ENCODE assay signal across 8 cellular contexts in genomic region chr5:134371834-134372340, GRCh38. TPM values are rescaled to one million over a fixed set of nuclear protein-coding genes. Genes with fewer than 3 reads are reported as not detected.
DNase-seq lines count a peak whose midpoint lies in the region; ATAC-seq and TF ChIP-seq lines count a peak whose summit lies in the region.

No MANE protein-coding gene starts in this region.

- H3K4me3 ChIP-seq in choroid plexus epithelial cell (ENCODE audit: low read depth, low read length) (peak overlapping the region; percentile 97), kidney epithelial cell (ENCODE audit: low read depth, low read length) (peak overlapping the region; percentile 66)

- H3K36me3 ChIP-seq in kidney epithelial cell (ENCODE audit: control insufficient read depth, insufficient read depth, low read length): no peaks in the 10 kb centered on the region

- in situ Hi-C loops in GM13977 (cut with MboI; ENCODE audit: low pct_unique_long_range_greater_than_20kb, low sequenced_read_pairs, unreplicated experiment): no loop called here

- ATAC-seq in GM21576 (IDR thresholded peaks at IDR 0.05; ENCODE audit: unreplicated experiment): no peak

- TF ChIP-seq CTCF in GM13977 (IDR thresholded peaks at IDR 0.05; ENCODE audit: extremely low read depth, insufficient read depth, missing control alignments) (no peak), choroid plexus epithelial cell (conservative IDR thresholded peaks at IDR 0.05; ENCODE audit: low read depth, low read length) (no peak), kidney epithelial cell (IDR thresholded peaks at IDR 0.05; ENCODE audit: insufficient read depth, low read length, poor library complexity, severe bottlenecking) (no peak)

- peak; percentile 26 for DNase-seq in GM13977 (ENCODE audit: low spot score)
- peak; percentile 55 to 68 for DNase-seq in Kasumi-1 (lab: John Stamatoyannopoulos, UW)
- peak; percentile 16 for DNase-seq in activated CD4-positive, alpha-beta T cell treated with anti-CD3 and anti-CD28 coated beads for 1 hour
- DNase-seq in choroid plexus epithelial cell (ENCODE audit: low read depth): peak; percentile 28
- no peak for DNase-seq in kidney epithelial cell (ENCODE audit: low read depth)
- DNase-seq in stimulated activated CD4-positive, alpha-beta T cell treated with anti-CD3 and anti-CD28 coated beads, Interleukin-12 subunit alpha, Interleukin-12 subunit beta, amount 100 ng/mL, for 4 hours: peak; percentile 30
- no peak for DNase-seq in NCI-H128 (lab: John Stamatoyannopoulos, UW; ENCODE audit: unreplicated experiment)

- H3K27me3 ChIP-seq in kidney epithelial cell (ENCODE audit: control insufficient read depth, insufficient read depth, low read length): no peaks in the 10 kb centered on the region

RNA-seq across cellular contexts. Expression of gene UBE2B, which starts 0.5 kb away (rescaled TPM):
- 31.2 and 38.1 TPM in 2 replicates for total RNA-seq in kidney epithelial cell

RNA-seq across cellular contexts. Expression of gene CDKL3, which starts 4.9 kb away (rescaled TPM):
- 9.3 and 17.6 TPM in 2 replicates for total RNA-seq in kidney epithelial cell

RNA-seq across cellular contexts. Expression of gene CDKN2AIPNL, which starts 39.8 kb away (rescaled TPM):
- total RNA-seq in kidney epithelial cell: 25.3 and 28.3 TPM in 2 replicates

Comparison
In these comparisons a context has a peak if more than half of its experiments do, and no peak if none do; other contexts are left out.
1. DNase-seq: peak in GM13977 (single experiment), Kasumi-1 (2 of 2), activated CD4-positive, alpha-beta T cell treated with anti-CD3 and anti-CD28 coated beads for 1 hour (single experiment), choroid plexus epithelial cell (single experiment) and stimulated activated CD4-positive, alpha-beta T cell treated with anti-CD3 and anti-CD28 coated beads, Interleukin-12 subunit alpha, Interleukin-12 subunit beta, amount 100 ng/mL, for 4 hours (single experiment); none in kidney epithelial cell (single experiment) and NCI-H128 (single experiment).